25 cellular contexts compared by ENCODE assay signal in the genomic region with DNA sequence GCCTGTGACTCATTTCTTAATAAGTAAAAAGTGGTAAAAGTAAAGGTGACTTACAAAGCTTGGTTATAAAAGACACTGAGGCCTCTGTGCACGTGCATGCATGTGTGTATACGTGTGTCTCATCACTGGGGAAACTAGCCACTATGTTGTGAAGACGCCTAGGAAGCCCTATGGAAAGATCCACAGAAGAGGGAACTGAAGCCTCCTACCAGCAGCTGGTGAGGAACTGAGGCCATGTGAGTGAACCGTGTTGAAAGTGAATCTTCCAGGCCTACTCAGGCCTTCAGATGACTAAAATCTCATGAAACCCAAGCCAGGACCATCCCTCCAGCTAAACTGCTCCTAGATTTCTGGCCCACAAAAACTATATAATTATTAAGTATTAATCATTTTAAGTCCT. TPM values are rescaled to one million over a fixed set of nuclear protein-coding genes. Genes with fewer than 3 reads are reported as not detected.
DNase-seq lines count a peak whose midpoint lies in the region; ATAC-seq, FAIRE-seq and TF ChIP-seq lines count a peak whose summit lies in the region.
"Had no signal": no experiment of that assay in that cellular context is flagged by ENCODE, and none has a peak within 500 bp of the region (broad histone marks: within the 10 kb centered on the region; RNA-seq: fewer than 3 reads in every experiment).

No MANE protein-coding gene starts in this region.

- DNase-seq in Ammon's horn (ENCODE audit: low spot score) (peak; percentile 17), HTR-8/SVneo (ENCODE audit: insufficient read length, low spot score) (no peak), GM12878 (ENCODE audit: low read depth, low spot score) (no peak), NCI-H345 (lab: John Stamatoyannopoulos, UW) (no peak)
- no peak for DNase-seq in naive thymus-derived CD4-positive, alpha-beta T cell
- DNase-seq: BE2C; CD4-positive, CD25-positive, alpha-beta regulatory T cell; COR-L47; DMS79; MG63; NCI-H1105; NCI-H146; NCI-H2029; NCI-H2227 treated with DMSO at 0.1 percent for 48 hours; NCI-H526; PC-3; SHP77; SK-N-SH; T-helper 2 cell had no signal

- intact Hi-C loops in GM12878 (cut with micrococcal nuclease; ENCODE audit: unreplicated experiment) = no loop called here
- intact Hi-C loops in naive thymus-derived CD4-positive, alpha-beta T cell (cut with micrococcal nuclease) = no loop called here

- no peak for TF ChIP-seq EP300 in GM12878 (IDR thresholded peaks at IDR 0.05; ENCODE audit: borderline replicate concordance in 1 of 2, control insufficient read depth in 1 of 2, low read depth in 2 of 2, low read length in 2 of 2)

- H4K20me1 ChIP-seq in GM12878 (ENCODE audit: control insufficient read depth, insufficient read depth) = no peaks in the 10 kb centered on the region

- SMC1A ChIA-PET in GM12878 (lab: Charles Lee; ENCODE audit: uncharacterized antibody, unreplicated experiment) = interaction anchor here (0.6 kb wide), 1 partner anchor 84 kb away, joined by 3 read pairs; no protein-coding TSS in a partner anchor

- no peak for ATAC-seq in GM12878
- ATAC-seq in naive thymus-derived CD4-positive, alpha-beta T cell = peak; percentile 18
- ATAC-seq in GM18517 (IDR thresholded peaks at IDR 0.05; ENCODE audit: unreplicated experiment) = no peak
- no peak for ATAC-seq in HG02759 (IDR thresholded peaks at IDR 0.05; ENCODE audit: unreplicated experiment)
- ATAC-seq: A549, K562, PC-3 had no signal

- H3K27ac ChIP-seq in GM12878 (ENCODE audit: control insufficient read depth, insufficient read depth) = no peak overlapping the region
- H3K27ac ChIP-seq in naive thymus-derived CD4-positive, alpha-beta T cell (ENCODE audit: low read depth, low read length) = no peak overlapping the region
- H3K27ac ChIP-seq: A549 had no signal

- no peaks in the 10 kb centered on the region for H3K27me3 ChIP-seq in GM12878 (replicated peaks in 1 of 2; ENCODE audit: control insufficient read depth in 2 of 2, insufficient read depth in 2 of 2, low read length in 1 of 2)
- no peaks in the 10 kb centered on the region for H3K27me3 ChIP-seq in naive thymus-derived CD4-positive, alpha-beta T cell (ENCODE audit: control insufficient read depth in 2 of 2, insufficient read depth in 2 of 2, low read length in 2 of 2)
- H3K27me3 ChIP-seq: BE2C, MG63 had no signal

- no peak for TF ChIP-seq POLR2A in GM12878 (IDR thresholded peaks at IDR 0.05; ENCODE audit: low read depth, low read length)

- no peak overlapping the region for H3K4me3 Mint-ChIP-seq in naive thymus-derived CD4-positive, alpha-beta T cell
- H3K4me3 Mint-ChIP-seq: CD4-positive, CD25-positive, alpha-beta regulatory T cell had no signal

- RAD21 ChIA-PET in GM12878 (lab: Charles Lee; ENCODE audit: unreplicated experiment) = no interaction called here

- no peak overlapping the region for H2AFZ ChIP-seq in GM12878 (ENCODE audit: control insufficient read depth, low read depth, low read length)

- no peaks in the 10 kb centered on the region for H3K27me3 Mint-ChIP-seq in naive thymus-derived CD4-positive, alpha-beta T cell
- H3K27me3 Mint-ChIP-seq: CD4-positive, CD25-positive, alpha-beta regulatory T cell had no signal

- H3K4me3 ChIP-seq in GM12878 = no peak overlapping the region
- no peak overlapping the region for H3K4me3 ChIP-seq in naive thymus-derived CD4-positive, alpha-beta T cell (ENCODE audit: low read length)
- H3K4me3 ChIP-seq: A549, K562, MG63 had no signal

- H3K4me1 Mint-ChIP-seq in naive thymus-derived CD4-positive, alpha-beta T cell = peaks cover 4 to 18% (median 8%) of the 10 kb centered on the region in 7 donors

- no peak for TF ChIP-seq CTCF in GM12878 (IDR thresholded peaks at IDR 0.05 in 2 of 3, conservative IDR thresholded peaks at IDR 0.05 in 1 of 3; ENCODE audit: control insufficient read depth in 2 of 3, extremely low read depth in 1 of 3, insufficient read depth in 1 of 3, low read depth in 3 of 3, low read length in 3 of 3)

- no peak overlapping the region for H3K27ac Mint-ChIP-seq in naive thymus-derived CD4-positive, alpha-beta T cell
- H3K27ac Mint-ChIP-seq: CD4-positive, CD25-positive, alpha-beta regulatory T cell had no signal

- WGBS in GM12878 (ENCODE audit: insufficient coverage, insufficient replicate concordance, low lambda C conversion rate, missing lambda C conversion rate) = 73% methylated on average over 4 of the region's 4 CpGs

- H3K79me2 ChIP-seq in GM12878 (ENCODE audit: control insufficient read depth, insufficient read depth, low read length) = no peaks in the 10 kb centered on the region

- no peak for TF ChIP-seq RAD21 in GM12878 (IDR thresholded peaks at IDR 0.05; ENCODE audit: insufficient read depth, low read depth, low read length)

- POLR2A ChIA-PET in GM12878 (lab: Charles Lee) = interaction anchor here (0.6 kb wide), 1 partner anchor 162 kb away, joined by 4 read pairs; no protein-coding TSS in a partner anchor
- POLR2A ChIA-PET in naive thymus-derived CD4-positive, alpha-beta T cell (lab: Charles Lee) = no interaction called here

- FAIRE-seq in HTR-8/SVneo (lab: Jason Lieb, UNC) (peak; percentile 74), GM12878 (lab: Jason Lieb, UNC) (no peak)
- FAIRE-seq: A549, GM12892, H54, K562 had no signal

- peaks cover 1 to 2% of the 10 kb centered on the region in 2 experiments; a peak in 2 of 4 replicates for H3K36me3 ChIP-seq in GM12878 (ENCODE audit: control insufficient read depth in 2 of 2, insufficient read depth in 2 of 2, low read length in 1 of 2)
- no peaks in the 10 kb centered on the region for H3K36me3 ChIP-seq in naive thymus-derived CD4-positive, alpha-beta T cell (ENCODE audit: control insufficient read depth in 2 of 3, insufficient read depth in 3 of 3, low read length in 3 of 3)
- H3K36me3 ChIP-seq: MG63 had no signal

- H3K9me3 ChIP-seq in GM12878 (replicated peaks; ENCODE audit: control insufficient read depth, insufficient read depth, low read length) = no peaks in the 10 kb centered on the region
- H3K9me3 ChIP-seq in naive thymus-derived CD4-positive, alpha-beta T cell (ENCODE audit: control insufficient read depth in 2 of 3, low read length in 3 of 3) = no peaks in the 10 kb centered on the region
- H3K9me3 ChIP-seq: A549, BE2C, MG63, SK-N-SH had no signal

- CTCF ChIA-PET in GM12878 (lab: Yijun Ruan, JAX) = no interaction called here
- CTCF ChIA-PET in naive thymus-derived CD4-positive, alpha-beta T cell (lab: Charles Lee) = no interaction called here

- BruUV-seq in GM12878 (replicated peaks; lab: Mats Ljungman, UMichigan) = no TSS peak

- H3K9ac ChIP-seq in GM12878 (ENCODE audit: control insufficient read depth, insufficient read depth, low read length) = no peak overlapping the region
- H3K9ac ChIP-seq: SK-N-SH had no signal

- H3K4me2 ChIP-seq in GM12878 (ENCODE audit: control insufficient read depth, insufficient read depth) = no peak overlapping the region
- H3K4me2 ChIP-seq: A549, SK-N-SH had no signal

- in situ Hi-C loops in GM12878 (cut with MboI) = no loop called here

- peaks cover 0 to 31% (median 11%) of the 10 kb centered on the region in 5 donors for H3K36me3 Mint-ChIP-seq in naive thymus-derived CD4-positive, alpha-beta T cell

- H3K9me3 Mint-ChIP-seq in naive thymus-derived CD4-positive, alpha-beta T cell = peaks cover 0 to 2% (median 0%) of the 10 kb centered on the region in 11 donors

- H3K4me1 ChIP-seq in GM12878 (ENCODE audit: control insufficient read depth, insufficient read depth, low read length) = no peaks in the 10 kb centered on the region
- no peaks in the 10 kb centered on the region for H3K4me1 ChIP-seq in naive thymus-derived CD4-positive, alpha-beta T cell (ENCODE audit: control insufficient read depth in 2 of 2, insufficient read depth in 2 of 2, low read length in 2 of 2)
- H3K4me1 ChIP-seq: A549, BE2C had no signal

TF ChIP-seq in GM12878, 131 proteins besides CTCF, POLR2A, EP300 and RAD21:
- TF ChIP-seq SPI1 (IDR thresholded peaks at IDR 0.05; ENCODE audit: borderline replicate concordance, insufficient read depth, low read depth, low read length) (peak; percentile 15; the same call in 1 of the 2 replicates), ATF3 (IDR thresholded peaks at IDR 0.05; ENCODE audit: borderline replicate concordance, extremely low read depth, low read depth, low read length) (no peak)

RNA-seq across cellular contexts. Expression of gene PHLPP2, which starts 23.7 kb away (rescaled TPM):
- 12.3 and 13.2 TPM in 2 replicates for total RNA-seq in GM12878 (2013; cell fraction: nucleolus; rRNA removed)
- 7.2 and 8.9 TPM in 2 replicates for total RNA-seq in GM12878 (2014; rRNA removed)
- total RNA-seq in GM12878 (2014; rRNA removed; fragmentation: Illumina TruSeq; extraction: Trizol) = 6.7 and 7.0 TPM in 2 replicates
- total RNA-seq in GM12878 (2021) = 10.8 and 13.2 TPM in 2 replicates
- polyA plus RNA-seq in GM12878 (2011; ENCODE audit: low read depth) = 2.9 TPM
- polyA plus RNA-seq in GM12878 (2011; rRNA removed) = 7.6 and 8.3 TPM in 2 replicates
- polyA plus RNA-seq in GM12878 (2011; cell fraction: cytosol; rRNA removed) = 6.7 TPM in 2 replicates
- polyA plus RNA-seq in GM12878 (2011; cell fraction: nucleus; rRNA removed) = 5.7 and 6.2 TPM in 2 replicates
- 3.3 and 3.5 TPM in 2 replicates for polyA plus RNA-seq in GM12878 (2012)
- 9.3 and 9.9 TPM in 2 replicates for polyA plus RNA-seq in GM12878 (2014; fragmentation: Illumina TruSeq; extraction: Trizol)
- polyA plus RNA-seq in GM12878 (2014; fragmentation: Nextera tagmentation; extraction: Ambion mirVana) = 1 to 10 TPM; 1.0 to 3.0 TPM
- polyA plus RNA-seq in GM12878 (2014; rRNA removed) = 8.2 and 8.5 TPM in 2 replicates
- 1 to 10 TPM; 3.2 to 3.8 TPM for polyA plus RNA-seq in GM12878 (2016; fragmentation: Nextera tagmentation; extraction: Ambion mirVana)
- 18.3 and 22.1 TPM in 2 replicates for polyA minus RNA-seq in GM12878 (2011; rRNA and poly(A)+ RNA removed)
- 7.4 and 7.9 TPM in 2 replicates for polyA minus RNA-seq in GM12878 (2011; cell fraction: cytosol; rRNA and poly(A)+ RNA removed)
- polyA minus RNA-seq in GM12878 (2011; cell fraction: nucleus; rRNA and poly(A)+ RNA removed) = 4.8 and 7.7 TPM in 2 replicates
- total RNA-seq in naive thymus-derived CD4-positive, alpha-beta T cell = 10 to 100 TPM in 1 of 5 experiments, 1 to 10 TPM in 4; 6.3 to 10.6 (median 7.5) TPM
- polyA plus RNA-seq in naive thymus-derived CD4-positive, alpha-beta T cell = 1 to 10 TPM; 1.5 to 2.2 TPM
